In the genomic region with DNA sequence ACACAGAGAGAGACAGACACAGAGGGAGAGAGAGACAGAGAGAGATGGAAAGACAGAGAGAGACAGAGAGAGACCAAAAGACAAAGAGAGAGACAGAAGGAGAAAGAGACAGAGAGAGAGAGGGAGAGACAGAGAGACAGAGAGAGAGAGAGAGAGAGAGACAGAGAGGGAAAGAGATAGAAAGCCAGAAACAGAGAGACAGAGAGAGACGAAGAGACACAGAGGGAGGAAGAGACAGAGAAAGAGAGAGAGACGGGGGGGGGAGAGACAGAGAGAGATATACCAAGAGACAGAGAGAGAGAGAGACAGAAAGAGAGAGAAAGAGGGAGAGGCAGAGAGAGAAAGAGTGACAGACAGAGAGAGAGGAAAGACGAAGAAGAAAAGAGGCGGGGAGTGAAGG, we compare ENCODE assay signal across 21 cellular contexts. TPM values are rescaled to one million over a fixed set of nuclear protein-coding genes. Genes with fewer than 3 reads are reported as not detected.
DNase-seq lines count a peak whose midpoint lies in the region; ATAC-seq, FAIRE-seq and TF ChIP-seq lines count a peak whose summit lies in the region.
"Had no signal": no experiment of that assay in that cellular context is flagged by ENCODE, and none has a peak within 500 bp of the region (broad histone marks: within the 10 kb centered on the region; RNA-seq: fewer than 3 reads in every experiment).

No MANE protein-coding gene starts in this region.

- FAIRE-seq in D721Med (lab: Jason Lieb, UNC): no peak
- FAIRE-seq: G401.6, GM12891, GM19239 had no signal

- 63 to 95% methylated on average over 4 of the region's 4 CpGs for WGBS in thyroid gland, 2 donors

- H3K36me3 ChIP-seq in HEK293 (ENCODE audit: control insufficient read depth in 2 of 2, insufficient read depth in 1 of 2, low read length in 2 of 2) (peaks cover 0 to 8% of the 10 kb centered on the region in 2 experiments; a peak in 1 of 3 replicates), ascending aorta (no peaks in the 10 kb centered on the region), thyroid gland (no peaks in the 10 kb centered on the region)
- H3K36me3 ChIP-seq: BE2C, HAP-1 had no signal

- H3K27me3 Mint-ChIP-seq in neural crest cell (ENCODE audit: low read depth): no peaks in the 10 kb centered on the region

- H3K27ac Mint-ChIP-seq in neural crest cell (ENCODE audit: unreplicated experiment): peak overlapping the region; percentile 16
- H3K27ac Mint-ChIP-seq: CD4-positive, CD25-positive, alpha-beta regulatory T cell had no signal

- no peak overlapping the region for H3K27ac ChIP-seq in HEK293 (ENCODE audit: extremely low read depth, low read depth, low read length)
- peak overlapping the region; percentile 78 to 81 for H3K27ac ChIP-seq in ascending aorta
- peak overlapping the region in 2 of 3 donors; percentile 11 to 41 for H3K27ac ChIP-seq in thyroid gland
- H3K27ac ChIP-seq: GM23248, HL-60 had no signal

- H3K4me1 Mint-ChIP-seq in neural crest cell: peaks cover 8% of the 10 kb centered on the region
- H3K4me1 Mint-ChIP-seq: CD4-positive, CD25-positive, alpha-beta regulatory T cell; CD8-positive, alpha-beta memory T cell had no signal

- TF ChIP-seq CTCF in HEK293 (tag by site-specific recombination; IDR thresholded peaks at IDR 0.05) (no peak), ascending aorta (IDR thresholded peaks at IDR 0.05) (no peak), neural crest cell (conservative IDR thresholded peaks at IDR 0.05) (no peak), thyroid gland (IDR thresholded peaks at IDR 0.05) (no peak), D721Med (IDR thresholded peaks at IDR 0.05; ENCODE audit: insufficient read depth, missing control alignments) (no peak)

- no peak for ATAC-seq in GM21723 (IDR thresholded peaks at IDR 0.05; ENCODE audit: unreplicated experiment)

- no peaks in the 10 kb centered on the region for H3K36me3 Mint-ChIP-seq in neural crest cell (ENCODE audit: low read depth)
- H3K36me3 Mint-ChIP-seq: CD4-positive, CD25-positive, alpha-beta regulatory T cell had no signal

- H3K9me3 ChIP-seq in HEK293 (ENCODE audit: control insufficient read depth, insufficient read depth, low read depth, low read length) (no peaks in the 10 kb centered on the region), ascending aorta (no peaks in the 10 kb centered on the region), thyroid gland (no peaks in the 10 kb centered on the region)
- H3K9me3 ChIP-seq: BE2C, HAP-1 had no signal

- POLR2A ChIA-PET in HEK293 (lab: Yijun Ruan, JAX): interaction anchor here (0.7 kb wide), 1 partner anchor 10 kb away, joined by 3 read pairs; a partner anchor contains a TSS

- H3K4me1 ChIP-seq in HEK293 (ENCODE audit: control insufficient read depth, insufficient read depth, low read length) (no peaks in the 10 kb centered on the region), ascending aorta (peaks cover 21 to 57% of the 10 kb centered on the region in 2 donors), thyroid gland (peaks cover 36 to 44% of the 10 kb centered on the region in 2 donors)
- H3K4me1 ChIP-seq: BE2C, HAP-1 had no signal

- TF ChIP-seq POLR2A in thyroid gland (IDR thresholded peaks at IDR 0.05): no peak

- DNase-seq in ascending aorta (ENCODE audit: low spot score in 2 of 2) (no peak), neural crest cell (ENCODE audit: low read depth, low spot score) (no peak), thyroid gland (no peak), D721Med (ENCODE audit: insufficient read length, low spot score) (no peak), occipital lobe (lab: John Stamatoyannopoulos, UW) (no peak), UCSD-AML1 (lab: John Stamatoyannopoulos, UW; ENCODE audit: unreplicated experiment) (no peak)
- DNase-seq: 8988T; BE2C; CD4-positive, CD25-positive, alpha-beta regulatory T cell; CD8-positive, alpha-beta memory T cell; COR-L47; GM23248 had no signal

- CTCF ChIA-PET in HEK293 (lab: Yijun Ruan, JAX): no interaction called here

- H3K27me3 ChIP-seq in ascending aorta (no peaks in the 10 kb centered on the region), thyroid gland (no peaks in the 10 kb centered on the region)
- H3K27me3 ChIP-seq: BE2C had no signal

- H3K9me3 Mint-ChIP-seq in neural crest cell: no peaks in the 10 kb centered on the region
- H3K9me3 Mint-ChIP-seq: CD8-positive, alpha-beta memory T cell had no signal

- intact Hi-C loops in ascending aorta (cut with DNase I) (loop anchor here (2.0 kb wide), 1 partner anchor 24 kb away; no protein-coding TSS in a partner anchor), thyroid gland (cut with DNase I) (no loop called here)

- H3K4me3 ChIP-seq in HEK293 (ENCODE audit: low read depth, low read length) (no peak overlapping the region), ascending aorta (no peak overlapping the region), thyroid gland (replicated peaks in 1 of 3) (no peak overlapping the region)
- H3K4me3 ChIP-seq: GM23248, HAP-1 had no signal

- H3K4me3 Mint-ChIP-seq in neural crest cell: no peak overlapping the region
- H3K4me3 Mint-ChIP-seq: CD4-positive, CD25-positive, alpha-beta regulatory T cell; CD8-positive, alpha-beta memory T cell had no signal

TF ChIP-seq in HEK293, 187 proteins besides CTCF, POLR2A, EP300 and RAD21:
- TF ChIP-seq ZNF366 (tag by site-specific recombination; conservative IDR thresholded peaks at IDR 0.05) (0 out of 2 replicates have a peak, but pooled peaks have one; percentile 43), ZNF560 (tag by site-specific recombination; IDR thresholded peaks at IDR 0.05; ENCODE audit: borderline replicate concordance) (no peak), BCL11B (tag by site-specific recombination; IDR thresholded peaks at IDR 0.05; ENCODE audit: low read depth) (no peak), ZNF214 (tag by site-specific recombination; IDR thresholded peaks at IDR 0.05; ENCODE audit: borderline replicate concordance) (no peak), ZNF596 (tag by site-specific recombination; IDR thresholded peaks at IDR 0.05) (peak; percentile 96), ZNF202 (tag by site-specific recombination; IDR thresholded peaks at IDR 0.05; ENCODE audit: borderline replicate concordance) (peak; percentile 68; the same call in 1 of the 2 replicates), ZNF521 (tag by site-specific recombination; IDR thresholded peaks at IDR 0.05) (no peak), KLF8 (tag by site-specific recombination; IDR thresholded peaks at IDR 0.05) (no peak), ZNF48 (tag by site-specific recombination; IDR thresholded peaks at IDR 0.05) (no peak)
- TF ChIP-seq, protein P1, sequence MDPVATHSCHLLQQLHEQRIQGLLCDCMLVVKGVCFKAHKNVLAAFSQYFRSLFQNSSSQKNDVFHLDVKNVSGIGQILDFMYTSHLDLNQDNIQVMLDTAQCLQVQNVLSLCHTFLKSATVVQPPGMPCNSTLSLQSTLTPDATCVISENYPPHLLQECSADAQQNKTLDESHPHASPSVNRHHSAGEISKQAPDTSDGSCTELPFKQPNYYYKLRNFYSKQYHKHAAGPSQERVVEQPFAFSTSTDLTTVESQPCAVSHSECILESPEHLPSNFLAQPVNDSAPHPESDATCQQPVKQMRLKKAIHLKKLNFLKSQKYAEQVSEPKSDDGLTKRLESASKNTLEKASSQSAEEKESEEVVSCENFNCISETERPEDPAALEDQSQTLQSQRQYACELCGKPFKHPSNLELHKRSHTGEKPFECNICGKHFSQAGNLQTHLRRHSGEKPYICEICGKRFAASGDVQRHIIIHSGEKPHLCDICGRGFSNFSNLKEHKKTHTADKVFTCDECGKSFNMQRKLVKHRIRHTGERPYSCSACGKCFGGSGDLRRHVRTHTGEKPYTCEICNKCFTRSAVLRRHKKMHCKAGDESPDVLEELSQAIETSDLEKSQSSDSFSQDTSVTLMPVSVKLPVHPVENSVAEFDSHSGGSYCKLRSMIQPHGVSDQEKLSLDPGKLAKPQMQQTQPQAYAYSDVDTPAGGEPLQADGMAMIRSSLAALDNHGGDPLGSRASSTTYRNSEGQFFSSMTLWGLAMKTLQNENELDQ (tag by site-specific recombination; IDR thresholded peaks at IDR 0.05; ENCODE audit: low read depth): no peak

RNA-seq across cellular contexts. Expression of a gene that starts 10.2 kb away (rescaled TPM):
- total RNA-seq in ascending aorta (17.7 TPM), neural crest cell (2.2 and 2.3 TPM in 2 replicates), thyroid gland (100 to 1,000 TPM in 3 of 4 donors, 10 to 100 TPM in 1; 42.9 to 220 (median 142) TPM), occipital lobe (2.3 TPM)
- total RNA-seq: CD4-positive, CD25-positive, alpha-beta regulatory T cell had no signal

RNA-seq across cellular contexts. Expression of a gene that starts 28.7 kb away (rescaled TPM):
- total RNA-seq in ascending aorta (not detected), neural crest cell (not detected in 2 replicates), thyroid gland (not detected), occipital lobe (not detected)
- total RNA-seq: CD4-positive, CD25-positive, alpha-beta regulatory T cell; CD8-positive, alpha-beta memory T cell; GM23248; H4; HT1080 had no signal
